Comparison of ENCODE assay signal across 20 cellular contexts in genomic region chr14:99136047-99136400, GRCh38.
"Had no signal": no experiment of that assay in that cellular context is flagged by ENCODE, and none has a peak within 500 bp of the region (broad histone marks: within the 10 kb centered on the region; RNA-seq: fewer than 3 reads in every experiment).

No MANE protein-coding gene starts in this region.

- H3K9me3 ChIP-seq: gastrocnemius medialis, heart right ventricle, mucosa of descending colon, suprapubic skin had no signal

- H3K27me3 ChIP-seq: brain microvascular endothelial cell, gastrocnemius medialis, suprapubic skin had no signal

- H3K4me3 ChIP-seq: gastrocnemius medialis, heart right ventricle, mucosa of descending colon, suprapubic skin had no signal

- H3K36me3 ChIP-seq: brain microvascular endothelial cell, gastrocnemius medialis, heart right ventricle, suprapubic skin had no signal

- H3K4me3 Mint-ChIP-seq: activated B cell treated with CpG ODN at 0.5 μM for 24 hours; activated CD4-positive, alpha-beta T cell treated with anti-CD3 and anti-CD28 coated beads, Interleukin-2, amount 10 ng/mL, durations not matched to agents 24 days and 14 days; activated CD8-positive, alpha-beta T cell treated with anti-CD3 and anti-CD28 coated beads, Interleukin-2, amount 10 ng/mL, durations not matched to agents 7 days and 5 days; activated naive CD8-positive, alpha-beta T cell treated with anti-CD3 and anti-CD28 coated beads, Interleukin-2, amount 10 ng/mL, durations not matched to agents 7 days and 5 days had no signal

- H3K4me1 ChIP-seq: gastrocnemius medialis, heart right ventricle had no signal

- H3K27ac Mint-ChIP-seq: activated B cell treated with CpG ODN at 0.5 μM for 24 hours; activated CD4-positive, alpha-beta T cell treated with anti-CD3 and anti-CD28 coated beads, Interleukin-2, amount 10 ng/mL, durations not matched to agents 24 days and 14 days; activated CD8-positive, alpha-beta T cell treated with anti-CD3 and anti-CD28 coated beads, Interleukin-2, amount 10 ng/mL, durations not matched to agents 7 days and 5 days; activated naive CD8-positive, alpha-beta T cell treated with anti-CD3 and anti-CD28 coated beads, Interleukin-2, amount 10 ng/mL, durations not matched to agents 7 days and 5 days had no signal

- H3K4me1 Mint-ChIP-seq: activated B cell treated with CpG ODN at 0.5 μM for 24 hours had no signal

- H3K9me3 Mint-ChIP-seq: activated B cell treated with CpG ODN at 0.5 μM for 24 hours; activated CD4-positive, alpha-beta T cell treated with anti-CD3 and anti-CD28 coated beads, Interleukin-2, amount 10 ng/mL, durations not matched to agents 24 days and 14 days; activated naive CD8-positive, alpha-beta T cell treated with anti-CD3 and anti-CD28 coated beads, Interleukin-2, amount 10 ng/mL, durations not matched to agents 7 days and 5 days had no signal

- ATAC-seq: activated CD8-positive, alpha-beta T cell treated with anti-CD3 and anti-CD28 coated beads, Interleukin-2, amount 10 ng/mL, durations not matched to agents 7 days and 5 days; gastrocnemius medialis; heart right ventricle; left colon; mucosa of descending colon; naive thymus-derived CD4-positive, alpha-beta T cell; stimulated activated naive CD8-positive, alpha-beta T cell treated with anti-CD3 and anti-CD28 coated beads, Interleukin-15, Interleukin-2, amounts not matched to agents 100 U/mL and 50 U/mL, for 24 hours had no signal

- H3K27me3 Mint-ChIP-seq: activated B cell treated with CpG ODN at 0.5 μM for 24 hours; activated CD4-positive, alpha-beta T cell treated with anti-CD3 and anti-CD28 coated beads, Interleukin-2, amount 10 ng/mL, durations not matched to agents 24 days and 14 days; activated naive CD8-positive, alpha-beta T cell treated with anti-CD3 and anti-CD28 coated beads, Interleukin-2, amount 10 ng/mL, durations not matched to agents 7 days and 5 days had no signal

- H3K36me3 Mint-ChIP-seq: activated naive CD8-positive, alpha-beta T cell treated with anti-CD3 and anti-CD28 coated beads, Interleukin-2, amount 10 ng/mL, durations not matched to agents 7 days and 5 days had no signal

- H3K27ac ChIP-seq: brain microvascular endothelial cell, gastrocnemius medialis, heart right ventricle, suprapubic skin had no signal

- DNase-seq: activated B cell treated with CpG ODN at 0.5 μM for 24 hours; activated CD4-positive, alpha-beta T cell treated with anti-CD3 and anti-CD28 coated beads, Interleukin-2, amount 10 ng/mL, durations not matched to agents 24 days and 14 days; activated CD8-positive, alpha-beta T cell treated with anti-CD3 and anti-CD28 coated beads, Interleukin-2, amount 10 ng/mL, durations not matched to agents 7 days and 5 days; activated naive CD4-positive, alpha-beta T cell; activated naive CD8-positive, alpha-beta T cell treated with anti-CD3 and anti-CD28 coated beads, Interleukin-2, amount 10 ng/mL, durations not matched to agents 7 days and 5 days; anterior cingulate cortex; brain microvascular endothelial cell; cerebellar nuclear complex; dermis blood vessel endothelial cell; gastrocnemius medialis; heart right ventricle; mucosa of descending colon; small intestine; stimulated activated CD4-positive, alpha-beta T cell treated with anti-CD3 and anti-CD28 coated beads, Interleukin-4, amount 100 ng/mL, for 4 hours; stimulated activated CD8-positive, alpha-beta memory T cell treated with anti-CD3 and anti-CD28 coated beads, Interleukin-4, amount 100 ng/mL, for 48 hours; stimulated activated naive CD8-positive, alpha-beta T cell treated with anti-CD3 and anti-CD28 coated beads, Interleukin-15, Interleukin-2, amounts not matched to agents 100 U/mL and 50 U/mL, for 24 hours; T-helper 2 cell had no signal
